20 cellular contexts compared by ENCODE assay signal in genomic region chr16:57955572-57955971, GRCh38. TPM values are rescaled to one million over a fixed set of nuclear protein-coding genes. Genes with fewer than 3 reads are reported as not detected.
DNase-seq lines count a peak whose midpoint lies in the region; ATAC-seq, FAIRE-seq and TF ChIP-seq lines count a peak whose summit lies in the region.
"Had no signal": no experiment of that assay in that cellular context is flagged by ENCODE, and none has a peak within 500 bp of the region (broad histone marks: within the 10 kb centered on the region; RNA-seq: fewer than 3 reads in every experiment).

No MANE protein-coding gene starts in this region.

- H3K4me2 ChIP-seq in SK-N-SH = no peak overlapping the region
- H3K4me2 ChIP-seq: KMS-11 had no signal

- H3K79me2 ChIP-seq in SK-N-SH (ENCODE audit: insufficient read depth) = no peaks in the 10 kb centered on the region

- ATAC-seq in SK-N-SH treated with all-trans-retinoic acid at 6 μM for 48 hours = peak; percentile 67
- peak; percentile 74 for ATAC-seq in left ventricle myocardium superior
- ATAC-seq in stimulated activated effector memory CD8-positive, alpha-beta T cell treated with anti-CD3 and anti-CD28 coated beads, Interleukin-12 subunit alpha, Interleukin-12 subunit beta, amount 100 ng/mL, for 72 hours = no peak
- ATAC-seq: activated T-cell treated with anti-CD3 and anti-CD28 coated beads, Interleukin-2, amount 50 U/mL, for 4 hours had no signal

- no peak overlapping the region for H3K4me3 Mint-ChIP-seq in stimulated activated effector memory CD8-positive, alpha-beta T cell treated with anti-CD3 and anti-CD28 coated beads, Interleukin-12 subunit alpha, Interleukin-12 subunit beta, amount 100 ng/mL, for 72 hours
- H3K4me3 Mint-ChIP-seq: activated T-cell treated with anti-CD3 and anti-CD28 coated beads, Interleukin-2, amount 50 U/mL, for 4 hours had no signal

- no peak for TF ChIP-seq POLR2A in thyroid gland (IDR thresholded peaks at IDR 0.05)

- no peaks in the 10 kb centered on the region for H3F3A ChIP-seq in SK-N-SH (replicated peaks; ENCODE audit: insufficient read depth)

- no peak for TF ChIP-seq CTCF in SK-N-SH (IDR thresholded peaks at IDR 0.05)
- TF ChIP-seq CTCF in thyroid gland (IDR thresholded peaks at IDR 0.05) = peak in 4 of 6 experiments; percentile 27 to 45 (median 35)

- H4K20me1 ChIP-seq in SK-N-SH (ENCODE audit: insufficient read depth) = no peaks in the 10 kb centered on the region

- no peak for TF ChIP-seq RAD21 in SK-N-SH (IDR thresholded peaks at IDR 0.05; ENCODE audit: low read length)

- DNase-seq in SK-N-SH = no peak
- peak; percentile 30 for DNase-seq in RPMI7951 (ENCODE audit: low read depth)
- DNase-seq in left ventricle myocardium superior = peak; percentile 51
- DNase-seq in thyroid gland = peak; percentile 80 to 81
- no peak for DNase-seq in stimulated activated effector memory CD8-positive, alpha-beta T cell treated with anti-CD3 and anti-CD28 coated beads, Interleukin-12 subunit alpha, Interleukin-12 subunit beta, amount 100 ng/mL, for 72 hours (ENCODE audit: low spot score in 2 of 2)
- DNase-seq in small intestine = no peak
- DNase-seq in GOT3 (lab: John Stamatoyannopoulos, UW) = no peak
- DNase-seq: activated CD4-positive, alpha-beta T cell treated with anti-CD3 and anti-CD28 coated beads, Interleukin-2, amount 50 U/mL, for 1 hour; activated T-cell treated with anti-CD3 and anti-CD28 coated beads, Interleukin-2, amount 50 U/mL, for 4 hours; amniotic stem cell; head of caudate nucleus; kidney glomerular epithelial cell; NCI-H526; stimulated activated CD4-positive, alpha-beta T cell treated with anti-CD3 and anti-CD28 coated beads, Interleukin-4, amount 100 ng/mL, for 4 hours; T-helper 2 cell had no signal

- H3K9me3 ChIP-seq in SK-N-SH (no peaks in the 10 kb centered on the region), thyroid gland (no peaks in the 10 kb centered on the region), small intestine (ENCODE audit: control insufficient read depth, low read depth) (no peaks in the 10 kb centered on the region)
- H3K9me3 ChIP-seq: esophagus muscularis mucosa, upper lobe of left lung had no signal

- no peak overlapping the region for H2AFZ ChIP-seq in SK-N-SH (ENCODE audit: low read depth)

- CTCF ChIA-PET in SK-N-SH (lab: Yijun Ruan, JAX) = interaction anchor here (1.1 to 1.4 kb wide), 3 partner anchors 10 to 45 kb away, joined by 3 to 5 read pairs (median 3); partner anchors contain the start of gene USB1

- no peak overlapping the region for H3K9ac ChIP-seq in SK-N-SH
- H3K9ac ChIP-seq: KMS-11 had no signal

- H3K36me3 Mint-ChIP-seq in stimulated activated effector memory CD8-positive, alpha-beta T cell treated with anti-CD3 and anti-CD28 coated beads, Interleukin-12 subunit alpha, Interleukin-12 subunit beta, amount 100 ng/mL, for 72 hours = no peaks in the 10 kb centered on the region

- POLR2A ChIA-PET in SK-N-SH (lab: Yijun Ruan, JAX) = no interaction called here

- H3K27me3 ChIP-seq in SK-N-SH (ENCODE audit: insufficient read depth) (no peaks in the 10 kb centered on the region), thyroid gland (no peaks in the 10 kb centered on the region), small intestine (ENCODE audit: control insufficient read depth in 2 of 2, insufficient read depth in 2 of 2, low read length in 2 of 2) (no peaks in the 10 kb centered on the region)
- H3K27me3 ChIP-seq: upper lobe of left lung had no signal

- no peak overlapping the region for H3K27ac Mint-ChIP-seq in stimulated activated effector memory CD8-positive, alpha-beta T cell treated with anti-CD3 and anti-CD28 coated beads, Interleukin-12 subunit alpha, Interleukin-12 subunit beta, amount 100 ng/mL, for 72 hours

- H3K9me2 ChIP-seq in SK-N-SH = no peaks in the 10 kb centered on the region

- H3K9me3 Mint-ChIP-seq in stimulated activated effector memory CD8-positive, alpha-beta T cell treated with anti-CD3 and anti-CD28 coated beads, Interleukin-12 subunit alpha, Interleukin-12 subunit beta, amount 100 ng/mL, for 72 hours = no peaks in the 10 kb centered on the region
- H3K9me3 Mint-ChIP-seq: activated T-cell treated with anti-CD3 and anti-CD28 coated beads, Interleukin-2, amount 50 U/mL, for 4 hours had no signal

- TF ChIP-seq EP300 in SK-N-SH (IDR thresholded peaks at IDR 0.05; ENCODE audit: borderline replicate concordance in 1 of 2, low read depth in 1 of 2, low read length in 1 of 2) = no peak

- H3K4me1 ChIP-seq in SK-N-SH (ENCODE audit: control insufficient read depth in 1 of 2, insufficient read depth in 2 of 2, low read depth in 1 of 2, low read length in 1 of 2) (no peaks in the 10 kb centered on the region; a peak in 1 of 4 replicates), thyroid gland (no peaks in the 10 kb centered on the region), small intestine (ENCODE audit: control insufficient read depth in 2 of 2, insufficient read depth in 1 of 2, low read depth in 1 of 2, low read length in 1 of 2) (no peaks in the 10 kb centered on the region)
- H3K4me1 ChIP-seq: esophagus muscularis mucosa had no signal

- no peaks in the 10 kb centered on the region for H3K4me1 Mint-ChIP-seq in stimulated activated effector memory CD8-positive, alpha-beta T cell treated with anti-CD3 and anti-CD28 coated beads, Interleukin-12 subunit alpha, Interleukin-12 subunit beta, amount 100 ng/mL, for 72 hours

- intact Hi-C loops in left ventricle myocardium superior (cut with micrococcal nuclease) (no loop called here), thyroid gland (cut with DNase I) (no loop called here)

- no peak for FAIRE-seq in small intestine (lab: Jason Lieb, UNC)

- WGBS in SK-N-SH (ENCODE audit: low lambda C conversion rate) = 69% methylated on average over 6 of the region's 9 CpGs
- WGBS in thyroid gland, 2 donors = 57 to 69% methylated on average over 7 to 9 of the region's 9 CpGs
- 46 to 73% (median 67%) methylated on average over 9 of the region's 9 CpGs for WGBS in small intestine, 3 donors

- H3K36me3 ChIP-seq in SK-N-SH (replicated peaks in 1 of 2; ENCODE audit: control insufficient read depth in 1 of 2, insufficient read depth in 2 of 2, low read length in 1 of 2) = no peaks in the 10 kb centered on the region
- no peaks in the 10 kb centered on the region for H3K36me3 ChIP-seq in thyroid gland
- no peaks in the 10 kb centered on the region for H3K36me3 ChIP-seq in small intestine (ENCODE audit: control insufficient read depth in 2 of 2, insufficient read depth in 2 of 2, low read length in 2 of 2)
- H3K36me3 ChIP-seq: esophagus muscularis mucosa, upper lobe of left lung had no signal

- no peak overlapping the region for H3K27ac ChIP-seq in SK-N-SH (ENCODE audit: low read depth in 2 of 2, low read length in 1 of 2)
- H3K27ac ChIP-seq in thyroid gland = no peak overlapping the region
- no peak overlapping the region for H3K27ac ChIP-seq in small intestine (ENCODE audit: low read depth in 1 of 2, low read length in 1 of 2)
- H3K27ac ChIP-seq: coronary artery, esophagus muscularis mucosa, KMS-11 had no signal

- H3K4me3 ChIP-seq in SK-N-SH (ENCODE audit: low read depth in 2 of 2, low read length in 1 of 2) (no peak overlapping the region), thyroid gland (replicated peaks in 1 of 3) (no peak overlapping the region), small intestine (ENCODE audit: low read depth in 1 of 2, low read length in 2 of 2) (no peak overlapping the region)
- H3K4me3 ChIP-seq: coronary artery, esophagus muscularis mucosa, upper lobe of left lung had no signal

TF ChIP-seq in SK-N-SH treated with all-trans-retinoic acid at 6 μM for 48 hours, 23 proteins besides CTCF, POLR2A, EP300 and RAD21 (continues in another document):
- no peak for TF ChIP-seq CSDC2 (CRISPR knock-in tag; IDR thresholded peaks at IDR 0.05)
- no peak for TF ChIP-seq ISL1 (CRISPR knock-in tag; IDR thresholded peaks at IDR 0.05)

TF ChIP-seq in SK-N-SH, 30 proteins besides CTCF, POLR2A, EP300 and RAD21 (continues in another document):
- TF ChIP-seq EZH2phosphoT487 (IDR thresholded peaks at IDR 0.05; ENCODE audit: borderline replicate concordance, low read depth) (no peak), TAF1 (IDR thresholded peaks at IDR 0.05; ENCODE audit: borderline replicate concordance, low read depth, low read length) (no peak), USF1 (IDR thresholded peaks at IDR 0.05; ENCODE audit: borderline replicate concordance, low read depth) (no peak), SIN3A (IDR thresholded peaks at IDR 0.05; ENCODE audit: borderline replicate concordance, low read depth, low read length) (no peak), CHD2 (IDR thresholded peaks at IDR 0.05; ENCODE audit: low read length, partially characterized antibody) (no peak)

RNA-seq across cellular contexts. Expression of gene CNGB1, which starts 15.4 kb away (rescaled TPM):
- polyA plus RNA-seq in SK-N-SH (2012; rRNA removed) (0.05 TPM in 1 of 2 replicates, not detected in the other), small intestine (1 to 10 TPM in 1 of 3 donors, not detected in 2; 1.7 TPM)
- under 0.01 TPM in 1 of 2 replicates, not detected in the other for polyA plus RNA-seq in SK-N-SH (2012; cell fraction: cytosol; rRNA removed)
- polyA plus RNA-seq in SK-N-SH (2012; cell fraction: nucleus; rRNA removed) = 0.05 TPM in 1 of 2 replicates, not detected in the other
- not detected in 2 replicates for total RNA-seq in RPMI7951 (2014; rRNA removed; shearing (Covaris generic))
- total RNA-seq in left ventricle myocardium superior (not detected), thyroid gland (under 1 TPM in 1 of 4 donors, not detected in 3; 0.13 TPM)
- total RNA-seq: activated T-cell treated with anti-CD3 and anti-CD28 coated beads, Interleukin-2, amount 50 U/mL, for 4 hours had no signal

RNA-seq across cellular contexts. Expression of gene ZNF319, which starts 44.9 kb away (rescaled TPM):
- polyA plus RNA-seq in SK-N-SH (2012; rRNA removed) (4.8 and 7.6 TPM in 2 replicates), small intestine (1 to 10 TPM; 2.2 to 4.0 (median 2.4) TPM)
- 3.2 and 5.1 TPM in 2 replicates for polyA plus RNA-seq in SK-N-SH (2012; cell fraction: cytosol; rRNA removed)
- 8.5 and 8.8 TPM in 2 replicates for polyA plus RNA-seq in SK-N-SH (2012; cell fraction: nucleus; rRNA removed)
- 1.1 and 1.3 TPM in 2 replicates for total RNA-seq in RPMI7951 (2014; rRNA removed; shearing (Covaris generic))
- total RNA-seq in left ventricle myocardium superior (9.2 TPM), thyroid gland (10 to 100 TPM; 12.1 to 24.0 (median 18.7) TPM)

RNA-seq across cellular contexts. Expression of gene USB1, which starts 45.6 kb away (rescaled TPM):
- polyA plus RNA-seq in SK-N-SH (2012; rRNA removed) (87.3 and 94.1 TPM in 2 replicates), small intestine (10 to 100 TPM; 21.7 to 26.5 (median 26.2) TPM)
- polyA plus RNA-seq in SK-N-SH (2012; cell fraction: cytosol; rRNA removed) = 53.0 and 69.3 TPM in 2 replicates
- 39.0 and 44.4 TPM in 2 replicates for polyA plus RNA-seq in SK-N-SH (2012; cell fraction: nucleus; rRNA removed)
- 28.6 and 31.0 TPM in 2 replicates for total RNA-seq in RPMI7951 (2014; rRNA removed; shearing (Covaris generic))
- total RNA-seq in left ventricle myocardium superior (28.3 TPM), thyroid gland (10 to 100 TPM; 31.4 to 79.0 (median 60.0) TPM)

Comparison
In these comparisons a context has a peak if more than half of its experiments do, and no peak if none do; other contexts are left out.
1. DNase-seq: peak in RPMI7951 (single experiment), left ventricle myocardium superior (single experiment) and thyroid gland (2 of 2); none in SK-N-SH (single experiment), stimulated activated effector memory CD8-positive, alpha-beta T cell treated with anti-CD3 and anti-CD28 coated beads, Interleukin-12 subunit alpha, Interleukin-12 subunit beta, amount 100 ng/mL, for 72 hours (0 of 2), small intestine (single experiment) and GOT3 (single experiment).